Comparison of ENCODE assay signal across 3 cellular contexts in genomic region chr22:32309585-32310251, GRCh38.
TF ChIP-seq lines count a peak whose summit lies in the region.

No MANE protein-coding gene starts in this region.

TF ChIP-seq in SK-N-SH, 30 proteins besides CTCF, POLR2A, EP300 and RAD21 (continued from another document):
- no peak for TF ChIP-seq GABPA (IDR thresholded peaks at IDR 0.05; ENCODE audit: low read depth)
- TF ChIP-seq USF2 (IDR thresholded peaks at IDR 0.05; ENCODE audit: borderline replicate concordance, low read depth, low read length), result no peak
- no peak for TF ChIP-seq FOSL2 (IDR thresholded peaks at IDR 0.05; ENCODE audit: borderline replicate concordance, low read depth)
- TF ChIP-seq TCF12 (IDR thresholded peaks at IDR 0.05), result no peak
- no peak for TF ChIP-seq PBX3 (IDR thresholded peaks at IDR 0.05)
- TF ChIP-seq ELF1 (IDR thresholded peaks at IDR 0.05), result no peak
- no peak for TF ChIP-seq RXRA (IDR thresholded peaks at IDR 0.05; ENCODE audit: borderline replicate concordance, low read depth)
- no peak for TF ChIP-seq RFX5 (IDR thresholded peaks at IDR 0.05; ENCODE audit: low read length)
- TF ChIP-seq USF1 (IDR thresholded peaks at IDR 0.05; ENCODE audit: borderline replicate concordance, low read depth), result no peak
- TF ChIP-seq POLR2AphosphoS5 (IDR thresholded peaks at IDR 0.05; ENCODE audit: low read depth, low read length), result no peak

TF ChIP-seq in SK-N-SH treated with all-trans-retinoic acid at 6 μM for 48 hours, 23 proteins besides CTCF, POLR2A, EP300 and RAD21:
- TF ChIP-seq TSHZ2 (CRISPR knock-in tag; IDR thresholded peaks at IDR 0.05) (no peak), ARNTL (CRISPR knock-in tag; IDR thresholded peaks at IDR 0.05; ENCODE audit: borderline replicate concordance, low read depth) (no peak), SNAI2 (CRISPR knock-in tag; IDR thresholded peaks at IDR 0.05) (no peak), PATZ1 (CRISPR knock-in tag; IDR thresholded peaks at IDR 0.05; ENCODE audit: borderline replicate concordance) (no peak), POU6F1 (CRISPR knock-in tag; IDR thresholded peaks at IDR 0.05; ENCODE audit: borderline replicate concordance, low read depth) (no peak), CREB5 (CRISPR knock-in tag; IDR thresholded peaks at IDR 0.05; ENCODE audit: low read depth) (no peak), CSRNP3 (CRISPR knock-in tag; IDR thresholded peaks at IDR 0.05) (no peak), CSDC2 (CRISPR knock-in tag; IDR thresholded peaks at IDR 0.05) (no peak), ISL1 (CRISPR knock-in tag; IDR thresholded peaks at IDR 0.05) (no peak), OSR1 (CRISPR knock-in tag; IDR thresholded peaks at IDR 0.05) (no peak), ZNF565 (CRISPR knock-in tag; conservative IDR thresholded peaks at IDR 0.05; ENCODE audit: low read depth) (no peak), TCF4 (CRISPR knock-in tag; IDR thresholded peaks at IDR 0.05; ENCODE audit: borderline replicate concordance) (no peak)

TF ChIP-seq in HCT116, 20 proteins besides CTCF, POLR2A, EP300 and RAD21:
- TF ChIP-seq ATF3 (IDR thresholded peaks at IDR 0.05) (no peak), ZFX (IDR thresholded peaks at IDR 0.05) (no peak), POLR2AphosphoS5 (IDR thresholded peaks at IDR 0.05; ENCODE audit: low read depth, low read length) (no peak), SIN3A (IDR thresholded peaks at IDR 0.05; ENCODE audit: low read depth) (no peak), SP1 (IDR thresholded peaks at IDR 0.05; ENCODE audit: low read depth) (no peak), CBX3 (IDR thresholded peaks at IDR 0.05; ENCODE audit: low read depth) (no peak), FOSL1 (IDR thresholded peaks at IDR 0.05; ENCODE audit: low read depth) (no peak), TCF7L2 (IDR thresholded peaks at IDR 0.05; ENCODE audit: borderline replicate concordance, extremely low read depth, insufficient read depth, insufficient read length) (no peak)
